ENCODE assay signal across 8 cellular contexts in the genomic region with DNA sequence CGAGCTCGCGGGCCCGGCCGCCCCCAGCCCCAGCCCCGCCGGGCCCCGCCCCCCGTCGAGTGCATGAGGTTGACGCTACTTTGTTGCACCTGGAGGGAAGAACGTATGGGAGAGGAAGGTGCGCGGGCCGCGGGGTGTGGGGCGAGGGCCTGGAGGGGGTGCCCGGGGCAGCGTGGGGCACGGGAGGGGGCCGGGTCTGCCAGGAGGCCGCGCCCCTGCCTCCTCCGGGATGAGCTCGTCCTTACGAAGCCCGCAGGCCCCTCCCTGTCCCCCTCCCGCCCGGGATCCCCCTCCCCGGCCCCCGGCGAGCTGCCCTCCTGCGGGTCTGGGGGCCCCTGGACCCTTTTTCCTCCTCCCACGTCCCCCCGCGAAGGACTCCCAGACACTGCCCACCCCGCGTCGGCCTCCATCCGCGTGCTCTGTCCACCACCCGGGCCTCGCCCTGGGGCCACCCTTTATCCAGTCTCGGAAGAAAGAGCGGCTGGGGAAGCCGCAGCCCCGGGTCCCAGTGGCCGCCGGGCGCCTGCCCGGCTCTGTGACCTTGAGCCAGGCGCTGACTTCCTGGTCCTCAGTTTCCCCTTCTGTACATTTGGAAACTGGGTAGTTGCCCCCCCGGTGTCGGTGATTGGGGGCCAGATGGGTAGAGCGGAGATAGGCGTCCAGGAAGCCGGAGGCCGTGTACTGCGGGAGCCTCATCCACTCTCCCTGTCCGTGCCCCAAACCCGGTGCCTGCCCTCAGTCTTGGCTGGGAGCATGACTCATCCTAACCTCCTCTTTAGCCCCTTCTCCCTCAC. TPM values are rescaled to one million over a fixed set of nuclear protein-coding genes. Genes with fewer than 3 reads are reported as not detected.
DNase-seq lines count a peak whose midpoint lies in the region; ATAC-seq and TF ChIP-seq lines count a peak whose summit lies in the region.

No MANE protein-coding gene starts in this region.

- no peaks in the 10 kb centered on the region for H3K27me3 Mint-ChIP-seq in stimulated activated naive B cell treated with anti-CD40 and anti-IgM and Interleukin-4, amounts not matched to agents 10 μg/mL and 1 μg/mL and 100 μg/mL, for 72 hours

- H3K9me3 Mint-ChIP-seq in stimulated activated naive B cell treated with anti-CD40 and anti-IgM and Interleukin-4, amounts not matched to agents 10 μg/mL and 1 μg/mL and 100 μg/mL, for 72 hours, result no peaks in the 10 kb centered on the region

- H3K27me3 ChIP-seq in HL-60 (ENCODE audit: insufficient read depth, poor library complexity, severe bottlenecking) (no peaks in the 10 kb centered on the region), RWPE2 (ENCODE audit: insufficient read depth, poor library complexity, severe bottlenecking) (no peaks in the 10 kb centered on the region), left lung (no peaks in the 10 kb centered on the region)

- TF ChIP-seq CTCF in HL-60 (IDR thresholded peaks at IDR 0.05; ENCODE audit: insufficient read depth, low read length), result no peak
- TF ChIP-seq CTCF in RWPE2 (IDR thresholded peaks at IDR 0.05; ENCODE audit: poor library complexity, severe bottlenecking), result no peak
- no peak for TF ChIP-seq CTCF in cardiac fibroblast (IDR thresholded peaks at IDR 0.05; ENCODE audit: low read depth, low read length)
- TF ChIP-seq CTCF in left lung (IDR thresholded peaks at IDR 0.05), result no peak

- H3K4me1 ChIP-seq in RWPE2 (ENCODE audit: insufficient read depth, poor library complexity, severe bottlenecking) (peaks cover 10% of the 10 kb centered on the region), left lung (peaks cover 16 to 23% of the 10 kb centered on the region in 2 donors)

- intact Hi-C loops in left lung (cut with DNase I), result no loop called here

- H3K36me3 Mint-ChIP-seq in stimulated activated naive B cell treated with anti-CD40 and anti-IgM and Interleukin-4, amounts not matched to agents 10 μg/mL and 1 μg/mL and 100 μg/mL, for 72 hours, result peaks cover 20 to 24% of the 10 kb centered on the region in 2 donors

- H3K36me3 ChIP-seq in RWPE2 (ENCODE audit: low read depth) (peaks cover 27% of the 10 kb centered on the region), left lung (peaks cover 0 to 22% of the 10 kb centered on the region in 2 donors)

- peak; percentile 50 for DNase-seq in COR-L47 (lab: John Stamatoyannopoulos, UW)
- peak; percentile 45 to 61 for DNase-seq in HL-60 (ENCODE audit: low read depth in 1 of 2, low spot score in 1 of 2)
- no peak for DNase-seq in RWPE2 (ENCODE audit: low spot score)
- DNase-seq in cardiac fibroblast (ENCODE audit: low read depth in 2 of 2), result peak; percentile 48 to 50
- peak in 1 of 2 donors; percentile 53 for DNase-seq in left lung
- DNase-seq in stimulated activated naive B cell treated with anti-CD40 and anti-IgM and Interleukin-4, amounts not matched to agents 10 μg/mL and 1 μg/mL and 100 μg/mL, for 72 hours, result no peak
- no peak for DNase-seq in NCI-H128 (lab: John Stamatoyannopoulos, UW; ENCODE audit: unreplicated experiment)

- H3K9me3 ChIP-seq in RWPE2 (ENCODE audit: severe bottlenecking) (no peaks in the 10 kb centered on the region), left lung (no peaks in the 10 kb centered on the region)

- peak; percentile 38 for ATAC-seq in GM19467 (IDR thresholded peaks at IDR 0.05; ENCODE audit: unreplicated experiment)
- peak; percentile 73 for ATAC-seq in RWPE2 (ENCODE audit: low read depth)
- peak; percentile 55 for ATAC-seq in left lung
- peak; percentile 71 to 77 for ATAC-seq in stimulated activated naive B cell treated with anti-CD40 and anti-IgM and Interleukin-4, amounts not matched to agents 10 μg/mL and 1 μg/mL and 100 μg/mL, for 72 hours (replicated peaks)

- peaks cover 18 to 20% of the 10 kb centered on the region in 2 donors for H3K4me1 Mint-ChIP-seq in stimulated activated naive B cell treated with anti-CD40 and anti-IgM and Interleukin-4, amounts not matched to agents 10 μg/mL and 1 μg/mL and 100 μg/mL, for 72 hours

- H3K27ac ChIP-seq in HL-60 (replicated peaks) (peak overlapping the region; percentile 20; the same call in 1 of the 2 replicates), RWPE2 (ENCODE audit: poor library complexity, severe bottlenecking) (peak overlapping the region; percentile 77), left lung (peak overlapping the region; percentile 1 to 58)

- H3K4me3 ChIP-seq in HL-60 (replicated peaks; ENCODE audit: insufficient read depth, low read length) (peak overlapping the region; percentile 65), RWPE2 (ENCODE audit: severe bottlenecking) (peak overlapping the region; percentile 44), cardiac fibroblast (replicated peaks in 1 of 2; ENCODE audit: low read depth in 2 of 2, low read length in 2 of 2) (peak overlapping the region; percentile 62 to 66), left lung (peak overlapping the region; percentile 64 to 82)

- peak overlapping the region; percentile 84 to 91 for H3K4me3 Mint-ChIP-seq in stimulated activated naive B cell treated with anti-CD40 and anti-IgM and Interleukin-4, amounts not matched to agents 10 μg/mL and 1 μg/mL and 100 μg/mL, for 72 hours

- peak overlapping the region; percentile 75 for H3K27ac Mint-ChIP-seq in stimulated activated naive B cell treated with anti-CD40 and anti-IgM and Interleukin-4, amounts not matched to agents 10 μg/mL and 1 μg/mL and 100 μg/mL, for 72 hours

RNA-seq across cellular contexts. Expression of gene LIMK1, which starts 0.5 kb away (rescaled TPM):
- 10 to 100 TPM; 40.8 to 47.2 TPM for total RNA-seq in left lung

RNA-seq across cellular contexts. Expression of gene ELN, which starts 56.2 kb away (rescaled TPM):
- total RNA-seq in left lung, result 100 to 1,000 TPM; 202 to 673 TPM

Comparison
In these comparisons a context has a peak if more than half of its experiments do, and no peak if none do; other contexts are left out.
1. DNase-seq: peak in COR-L47 (single experiment), HL-60 (2 of 2) and cardiac fibroblast (2 of 2); none in RWPE2 (single experiment), stimulated activated naive B cell treated with anti-CD40 and anti-IgM and Interleukin-4, amounts not matched to agents 10 μg/mL and 1 μg/mL and 100 μg/mL, for 72 hours (single experiment) and NCI-H128 (single experiment).
2. H3K27ac ChIP-seq: peak in every context shown above with its lines; median percentile 77 in RWPE2; 30 in left lung; 20 in HL-60.
3. Peak in every context shown above with its lines, with median percentiles within 50 percentile points of each other: ATAC-seq and H3K4me3 ChIP-seq.